ENCODE assay signal across 26 cellular contexts in genomic region chr5:72688926-72689325, GRCh38.
"Had no signal": no experiment of that assay in that cellular context is flagged by ENCODE, and none has a peak within 500 bp of the region (broad histone marks: within the 10 kb centered on the region; RNA-seq: fewer than 3 reads in every experiment).

No MANE protein-coding gene starts in this region.

- H3K27me3 ChIP-seq: stomach, testis, thyroid gland, tibial artery, tibial nerve, transverse colon, upper lobe of left lung, upper lobe of right lung, uterus, vagina had no signal

- ATAC-seq: stimulated activated effector memory CD8-positive, alpha-beta T cell treated with anti-CD3 and anti-CD28 coated beads, Interleukin-12 subunit alpha, Interleukin-12 subunit beta, amount 100 ng/mL, for 72 hours; stimulated activated memory B cell treated with anti-CD40 and anti-IgM and Interleukin-4, amounts not matched to agents 10 μg/mL and 1 μg/mL and 100 μg/mL, for 72 hours; stimulated activated naive B cell treated with anti-CD40 and anti-IgM and Interleukin-4, amounts not matched to agents 10 μg/mL and 1 μg/mL and 100 μg/mL, for 72 hours; stimulated activated naive CD8-positive, alpha-beta T cell treated with anti-CD3 and anti-CD28 coated beads, Interleukin-15, amount 100 ng/mL, for 72 hours; stimulated activated naive CD8-positive, alpha-beta T cell treated with anti-CD3 and anti-CD28 coated beads, Interleukin-15, Interleukin-2, amounts not matched to agents 100 U/mL and 50 U/mL, for 24 hours; upper lobe of right lung had no signal

- H3K9me3 ChIP-seq: stomach, suprapubic skin, testis, thoracic aorta, thyroid gland, tibial artery, tibial nerve, transverse colon, upper lobe of left lung, upper lobe of right lung, uterus, vagina had no signal

- H3K36me3 ChIP-seq: stomach, suprapubic skin, thoracic aorta, thyroid gland, tibial artery, tibial nerve, transverse colon, upper lobe of left lung, upper lobe of right lung, uterus, vagina had no signal

- DNase-seq: stimulated activated CD4-positive, alpha-beta T cell treated with anti-CD3 and anti-CD28 coated beads, Interleukin-2, amount 100 ng/mL, for 48 hours; stimulated activated CD4-positive, alpha-beta T cell treated with anti-CD3 and anti-CD28 coated beads, Interleukin-4, amount 100 ng/mL, for 1 hour; stimulated activated CD4-positive, alpha-beta T cell treated with anti-CD3 and anti-CD28 coated beads, Interleukin-4, amount 100 ng/mL, for 24 hours; stimulated activated CD4-positive, alpha-beta T cell treated with anti-CD3 and anti-CD28 coated beads, Interleukin-4, amount 100 ng/mL, for 4 hours; stimulated activated CD8-positive, alpha-beta memory T cell treated with anti-CD3 and anti-CD28 coated beads, Interleukin-4, amount 100 ng/mL, for 48 hours; stimulated activated naive B cell treated with anti-CD40 and anti-IgM and Interleukin-4, amounts not matched to agents 10 μg/mL and 1 μg/mL and 100 μg/mL, for 72 hours; stimulated activated naive CD4-positive, alpha-beta T cell; stimulated activated naive CD4-positive, alpha-beta T cell treated with Interleukin-2 at 50 U/mL for 16 hours; stimulated activated naive CD8-positive, alpha-beta T cell treated with anti-CD3 and anti-CD28 coated beads, Interleukin-15, amount 100 ng/mL, for 72 hours; stimulated activated naive CD8-positive, alpha-beta T cell treated with anti-CD3 and anti-CD28 coated beads, Interleukin-15, Interleukin-2, amounts not matched to agents 100 U/mL and 50 U/mL, for 24 hours; stomach; substantia nigra; testis; thyroid gland; tibial artery; transverse colon; trophoblast cell; upper lobe of left lung; upper lobe of right lung; uterus had no signal

- H3K4me1 ChIP-seq: stomach, suprapubic skin, testis, thyroid gland, upper lobe of left lung, upper lobe of right lung, uterus, vagina had no signal

- H3K4me3 ChIP-seq: stomach, suprapubic skin, testis, thoracic aorta, thyroid gland, tibial artery, tibial nerve, transverse colon, upper lobe of left lung, upper lobe of right lung, uterus, vagina had no signal

- H3K27ac ChIP-seq: stomach, suprapubic skin, testis, thoracic aorta, thyroid gland, tibial artery, tibial nerve, transverse colon, upper lobe of left lung, upper lobe of right lung, uterus, vagina had no signal
